6 cellular contexts compared by ENCODE assay signal in the genomic region with DNA sequence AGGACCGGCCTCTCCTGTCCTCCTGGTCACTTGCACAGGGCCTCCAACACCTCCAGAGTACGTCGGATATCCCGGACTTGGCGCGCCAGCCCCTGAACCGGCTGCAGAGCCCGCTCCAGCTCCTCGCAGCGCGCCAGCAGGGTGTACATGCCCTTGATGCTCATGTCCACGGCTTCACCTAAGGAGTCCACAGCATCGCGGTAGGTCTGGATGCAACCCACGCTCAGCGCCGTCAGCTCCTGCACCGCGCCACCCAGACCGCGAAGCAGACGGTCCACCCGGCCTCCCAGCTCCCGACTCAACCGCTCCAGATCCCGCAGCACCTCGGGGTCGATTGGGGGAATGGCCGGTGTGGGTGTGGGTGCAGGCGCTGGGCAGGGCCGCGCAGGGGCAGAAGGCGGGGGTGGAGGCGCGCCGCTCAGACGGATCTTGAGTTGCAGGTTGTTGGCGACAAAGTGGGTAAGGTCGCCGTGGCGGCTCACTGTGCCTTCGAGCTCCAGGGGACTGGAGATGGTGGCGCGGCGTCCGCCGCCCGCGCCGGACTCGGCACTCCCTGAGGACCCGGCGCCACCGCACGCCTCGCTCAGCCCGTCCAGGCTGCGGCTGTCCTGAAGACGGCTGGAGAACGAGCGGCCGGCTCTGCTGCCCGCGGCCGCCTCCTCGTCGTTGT. TPM values are rescaled to one million over a fixed set of nuclear protein-coding genes. Genes with fewer than 3 reads are reported as not detected.
A peak's percentile ranks its signal among the peaks of the same experiment; 100 is the strongest.
DNase-seq lines count a peak whose midpoint lies in the region; TF ChIP-seq lines count a peak whose summit lies in the region.

No MANE protein-coding gene starts in this region.

- H3K4me1 ChIP-seq in KMS-11 (ENCODE audit: low read depth, poor library complexity, severe bottlenecking) (peaks cover 9% of the 10 kb centered on the region), neural progenitor cell (peaks cover 10% of the 10 kb centered on the region)

- H3K9me3 Mint-ChIP-seq in MCF 10A (ENCODE audit: unreplicated experiment) (no peaks in the 10 kb centered on the region), neural progenitor cell (no peaks in the 10 kb centered on the region)

- H3K36me3 ChIP-seq in KMS-11 (ENCODE audit: insufficient read depth) (no peaks in the 10 kb centered on the region), neural progenitor cell (no peaks in the 10 kb centered on the region)

- H3K27me3 ChIP-seq in KMS-11 (ENCODE audit: insufficient read depth, low read depth): no peaks in the 10 kb centered on the region
- H3K27me3 ChIP-seq in neural progenitor cell: peaks cover 21% of the 10 kb centered on the region

- peak; percentile 9 for DNase-seq in MCF 10A (ENCODE audit: unreplicated experiment)
- peak; percentile 31 for DNase-seq in neural progenitor cell (ENCODE audit: low spot score)
- DNase-seq in HuH-7 (ENCODE audit: low spot score): no peak
- DNase-seq in DMS153 (lab: John Stamatoyannopoulos, UW): no peak
- DNase-seq in putamen (ENCODE audit: low spot score): no peak

- intact Hi-C loops in MCF 10A (cut with micrococcal nuclease): no loop called here

- H3K27ac ChIP-seq in KMS-11: no peak overlapping the region; the same call in 1 of the 2 replicates
- no peak overlapping the region for H3K27ac ChIP-seq in neural progenitor cell

- H3K4me3 ChIP-seq in KMS-11 (IDR thresholded peaks at IDR 0.05; ENCODE audit: insufficient read depth, low read depth, low read length) (peak overlapping the region; percentile 15), neural progenitor cell (peak overlapping the region; percentile 75)

- H3F3A ChIP-seq in neural progenitor cell (ENCODE audit: low read depth): peaks cover 47% of the 10 kb centered on the region

- peak overlapping the region; percentile 59 for H3K27ac Mint-ChIP-seq in MCF 10A (ENCODE audit: low read depth, unreplicated experiment)
- H3K27ac Mint-ChIP-seq in neural progenitor cell: no peak overlapping the region

- no peak overlapping the region for H3K4me3 Mint-ChIP-seq in MCF 10A (ENCODE audit: unreplicated experiment)
- no peak overlapping the region for H3K4me3 Mint-ChIP-seq in neural progenitor cell

- H2AFZ ChIP-seq in KMS-11 (ENCODE audit: low read depth): peak overlapping the region; percentile 57; the same call in 1 of the 2 replicates
- peak overlapping the region; percentile 74 for H2AFZ ChIP-seq in neural progenitor cell (replicated peaks)

- peaks cover 8% of the 10 kb centered on the region for H3K36me3 Mint-ChIP-seq in MCF 10A (ENCODE audit: insufficient read depth, unreplicated experiment)
- H3K36me3 Mint-ChIP-seq in neural progenitor cell: no peaks in the 10 kb centered on the region

- no peaks in the 10 kb centered on the region for H3K27me3 Mint-ChIP-seq in MCF 10A (ENCODE audit: insufficient read depth, unreplicated experiment)
- H3K27me3 Mint-ChIP-seq in neural progenitor cell (ENCODE audit: insufficient read depth, low read depth): peaks cover 6% of the 10 kb centered on the region

- CTCF ChIA-PET in MCF 10A (lab: Yijun Ruan, JAX): interaction anchor here (0.7 to 5.9 kb wide), 7 partner anchors 11 to 112 kb away, joined by 3 to 42 read pairs (median 4); no protein-coding TSS in a partner anchor

- no peaks in the 10 kb centered on the region for H3K9me3 ChIP-seq in neural progenitor cell (ENCODE audit: low read depth)

- TF ChIP-seq CTCF in KMS-11 (conservative IDR thresholded peaks at IDR 0.05; ENCODE audit: low read depth, low read length): no peak
- TF ChIP-seq CTCF in MCF 10A (IDR thresholded peaks at IDR 0.05; ENCODE audit: unreplicated experiment): no peak
- TF ChIP-seq CTCF in neural progenitor cell (IDR thresholded peaks at IDR 0.05): no peak

- H3K4me1 Mint-ChIP-seq in MCF 10A (ENCODE audit: insufficient read depth, unreplicated experiment) (no peaks in the 10 kb centered on the region), neural progenitor cell (peaks cover 15% of the 10 kb centered on the region)

- H3K79me2 ChIP-seq in KMS-11 (ENCODE audit: insufficient read depth, low read depth) (no peaks in the 10 kb centered on the region), neural progenitor cell (ENCODE audit: low read depth) (no peaks in the 10 kb centered on the region)

- H3K9ac ChIP-seq in KMS-11 (peak overlapping the region; percentile 49; the same call in 1 of the 2 replicates), neural progenitor cell (no peak overlapping the region)

- H3K4me2 ChIP-seq in KMS-11: peak overlapping the region; percentile 66
- peak overlapping the region; percentile 79 for H3K4me2 ChIP-seq in neural progenitor cell

- BruUV-seq in MCF 10A (replicated peaks; lab: Mats Ljungman, UMichigan): no TSS peak

- H4K20me1 ChIP-seq in KMS-11 (ENCODE audit: insufficient read depth): no peaks in the 10 kb centered on the region
- H4K20me1 ChIP-seq in neural progenitor cell (ENCODE audit: low read depth): peaks cover 15% of the 10 kb centered on the region

- POLR2A ChIA-PET in MCF 10A (lab: Yijun Ruan, JAX): interaction anchor here (1.2 to 12.5 kb wide), 14 partner anchors 14 to 106 kb away, joined by 3 to 352 read pairs (median 18); a partner anchor contains a TSS

RNA-seq across cellular contexts. Expression of a gene that starts 0.8 kb away (rescaled TPM):
- 3.9 and 4.4 TPM in 2 replicates for total RNA-seq in MCF 10A (2022)
- total RNA-seq in neural progenitor cell (ENCODE audit: low replicate concordance): 0.71 and 4.1 TPM in 2 replicates

RNA-seq across cellular contexts. Expression of a gene that starts 13.0 kb away (rescaled TPM):
- 7.6 and 8.4 TPM in 2 replicates for total RNA-seq in MCF 10A (2022)
- total RNA-seq in neural progenitor cell (ENCODE audit: low replicate concordance): 26.0 and 45.5 TPM in 2 replicates

RNA-seq across cellular contexts. Expression of a gene that starts 21.2 kb away (rescaled TPM):
- 11.7 and 33.6 TPM in 2 replicates for total RNA-seq in MCF 10A (2022)
- total RNA-seq in neural progenitor cell (ENCODE audit: low replicate concordance): 149 and 156 TPM in 2 replicates

RNA-seq across cellular contexts. Expression of a gene that starts 26.4 kb away (rescaled TPM):
- 37.7 and 42.8 TPM in 2 replicates for total RNA-seq in MCF 10A (2022)
- 9.4 and 11.7 TPM in 2 replicates for total RNA-seq in neural progenitor cell (ENCODE audit: low replicate concordance)

RNA-seq across cellular contexts. Expression of a gene that starts 37.0 kb away (rescaled TPM):
- total RNA-seq in MCF 10A (2022) (165 and 190 TPM in 2 replicates), neural progenitor cell (ENCODE audit: low replicate concordance) (3.2 and 11.4 TPM in 2 replicates)

Comparison
In these comparisons a context has a peak if more than half of its experiments do, and no peak if none do; other contexts are left out.
1. DNase-seq: peak in MCF 10A (single experiment) and neural progenitor cell (single experiment); none in HuH-7 (single experiment), DMS153 (single experiment) and putamen (single experiment).